14 cellular contexts compared by ENCODE assay signal in the genomic region with DNA sequence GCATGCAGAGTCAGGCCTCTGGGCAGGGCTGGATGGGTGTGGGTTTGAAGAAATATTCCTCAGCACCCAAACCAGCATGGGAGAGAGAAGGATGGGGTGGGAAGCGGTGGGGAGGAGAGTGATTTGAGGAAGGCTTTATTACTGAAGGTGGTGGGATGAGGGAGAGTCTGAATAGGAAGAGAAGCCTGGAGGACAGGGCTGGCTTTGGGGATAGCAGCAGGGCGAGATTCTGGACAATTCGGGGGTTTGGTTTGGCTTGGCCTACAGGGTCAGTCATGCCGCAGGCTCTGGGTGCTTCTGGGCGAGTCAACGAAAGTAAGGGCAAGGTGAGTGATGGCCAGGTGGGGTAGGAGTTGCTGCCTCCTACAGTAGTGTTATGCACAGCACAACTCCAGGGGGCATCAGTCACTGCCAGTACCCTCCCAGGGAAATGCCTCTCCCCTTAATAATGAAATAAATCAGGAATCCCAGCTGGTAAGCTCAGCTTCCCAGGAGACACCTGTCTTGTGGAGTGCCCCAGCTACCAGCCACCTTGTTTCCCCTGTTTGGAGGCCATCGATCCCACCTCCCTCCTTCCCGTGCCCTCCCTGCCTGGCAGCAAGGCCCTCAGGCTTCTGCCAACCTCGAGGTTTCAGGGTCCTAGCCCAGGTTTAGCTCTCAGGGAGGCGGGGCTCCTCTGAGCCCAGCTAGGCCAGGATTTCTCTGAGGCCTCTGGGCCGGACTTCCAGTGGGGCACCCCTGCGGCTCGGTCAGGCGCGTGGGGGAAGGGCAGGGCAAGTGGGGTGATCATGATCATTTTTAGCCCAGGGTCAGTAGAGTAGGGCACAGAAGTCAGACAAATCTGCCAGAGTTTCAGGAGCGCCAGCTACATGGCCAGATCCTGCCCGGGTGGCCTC. TPM values are rescaled to one million over a fixed set of nuclear protein-coding genes. Genes with fewer than 3 reads are reported as not detected.
A peak's percentile ranks its signal among the peaks of the same experiment; 100 is the strongest.
DNase-seq lines count a peak whose midpoint lies in the region; ATAC-seq and TF ChIP-seq lines count a peak whose summit lies in the region.
"Had no signal": no experiment of that assay in that cellular context is flagged by ENCODE, and none has a peak within 500 bp of the region (broad histone marks: within the 10 kb centered on the region; RNA-seq: fewer than 3 reads in every experiment).

No MANE protein-coding gene starts in this region.

- peaks cover 0 to 13% (median 0%) of the 10 kb centered on the region in 9 donors for H3K36me3 ChIP-seq in heart right ventricle
- peaks cover 0 to 9% of the 10 kb centered on the region in 2 donors for H3K36me3 ChIP-seq in neuronal stem cell (replicated peaks in 1 of 2; ENCODE audit: control insufficient read depth in 2 of 2, insufficient read depth in 2 of 2, low read length in 2 of 2)
- H3K36me3 ChIP-seq: adrenal gland, gastroesophageal sphincter, upper lobe of right lung had no signal

- H2BK120ac ChIP-seq in neuronal stem cell (ENCODE audit: low read depth, low read length) = no peak overlapping the region

- peaks cover 1% of the 10 kb centered on the region for H3K36me3 Mint-ChIP-seq in activated CD8-positive, alpha-beta T cell treated with anti-CD3 and anti-CD28 coated beads, Interleukin-2, amount 10 ng/mL, durations not matched to agents 7 days and 5 days (ENCODE audit: low read depth)
- no peaks in the 10 kb centered on the region for H3K36me3 Mint-ChIP-seq in activated CD8-positive, alpha-beta T cell treated with anti-CD3 and anti-CD28 coated beads for 36 hours (ENCODE audit: low read depth)

- H3K4me3 ChIP-seq in LNCaP clone FGC (ENCODE audit: low read depth, low read length) (no peak overlapping the region), heart right ventricle (peak overlapping the region in 8 of 10 donors; percentile 12 to 70 (median 29)), neuronal stem cell (ENCODE audit: low read length in 2 of 2) (peak overlapping the region in 1 of 2 donors; percentile 28)
- H3K4me3 ChIP-seq: upper lobe of right lung had no signal

- H3K9ac ChIP-seq in neuronal stem cell (ENCODE audit: low read depth, low read length, poor library complexity) = no peak overlapping the region
- H3K9ac ChIP-seq: GM23248 had no signal

- no peak overlapping the region for H3K4me2 ChIP-seq in neuronal stem cell (ENCODE audit: insufficient read depth, low read length, poor library complexity, severe bottlenecking)

- no peak overlapping the region for H2BK12ac ChIP-seq in neuronal stem cell (ENCODE audit: low read length)

- H3K27me3 ChIP-seq in heart right ventricle (peaks cover 25 to 100% (median 95%) of the 10 kb centered on the region in 7 donors), neuronal stem cell (ENCODE audit: control insufficient read depth in 3 of 3, insufficient read depth in 3 of 3, low read depth in 1 of 3, low read length in 3 of 3) (peaks cover 82 to 100% (median 99%) of the 10 kb centered on the region in 3 experiments)

- H3K27ac ChIP-seq in heart right ventricle (peak overlapping the region; percentile 70 to 94 (median 89)), neuronal stem cell (replicated peaks; ENCODE audit: low read length) (no peak overlapping the region)
- H3K27ac ChIP-seq: adrenal gland, gastroesophageal sphincter, GM23248, upper lobe of right lung had no signal

- H4K91ac ChIP-seq in neuronal stem cell (ENCODE audit: low read depth, low read length, poor library complexity) = no peak overlapping the region

- peak overlapping the region; percentile 79 for H2AFZ ChIP-seq in neuronal stem cell (ENCODE audit: low read length)

- peak overlapping the region; percentile 79 for H3K18ac ChIP-seq in neuronal stem cell (ENCODE audit: low read length)

- intact Hi-C loops in activated CD8-positive, alpha-beta T cell treated with anti-CD3 and anti-CD28 coated beads for 36 hours (cut with micrococcal nuclease) = loop anchor here (10.0 kb wide), 1 partner anchor 1931 kb away; a partner anchor contains a TSS
- intact Hi-C loops in heart right ventricle (cut with DNase I) = loop anchor here in 2 of 10 donors (1.0 to 10.0 kb wide), 3 partner anchors 43 to 71 kb away; no protein-coding TSS in a partner anchor

- no peak for TF ChIP-seq CTCF in activated CD8-positive, alpha-beta T cell treated with anti-CD3 and anti-CD28 coated beads for 36 hours (IDR thresholded peaks at IDR 0.05)
- TF ChIP-seq CTCF in LNCaP clone FGC (IDR thresholded peaks at IDR 0.05; ENCODE audit: control insufficient read depth, extremely low read depth, insufficient read depth) = 0 out of 2 replicates have a peak, but pooled peaks have one; percentile 2
- TF ChIP-seq CTCF in heart right ventricle (IDR thresholded peaks at IDR 0.05) = peak in 2 of 9 donors; percentile 11 to 14

- POLR2A ChIA-PET in activated CD8-positive, alpha-beta T cell treated with anti-CD3 and anti-CD28 coated beads, Interleukin-2, amount 10 ng/mL, durations not matched to agents 7 days and 5 days (lab: Charles Lee) = no interaction called here
- POLR2A ChIA-PET in activated CD8-positive, alpha-beta T cell treated with anti-CD3 and anti-CD28 coated beads for 36 hours (lab: Charles Lee) = no interaction called here

- H3K4me1 ChIP-seq in heart right ventricle (peaks cover 6 to 68% (median 38%) of the 10 kb centered on the region in 9 donors), neuronal stem cell (ENCODE audit: control insufficient read depth in 2 of 2, insufficient read depth in 1 of 2, low read depth in 1 of 2, low read length in 2 of 2) (peaks cover 7 to 8% of the 10 kb centered on the region in 2 donors)

- no peak overlapping the region for H4K8ac ChIP-seq in neuronal stem cell (ENCODE audit: low read depth, low read length)

- H3K4ac ChIP-seq in neuronal stem cell (ENCODE audit: low read length) = no peak overlapping the region

- 22 to 37% methylated on average over 17 of the region's 17 CpGs for WGBS in heart right ventricle, 2 donors
- WGBS in neuronal stem cell (ENCODE audit: extremely low coverage in 2 of 2, insufficient read length in 2 of 2, insufficient replicate concordance in 1 of 2), 2 donors = no CpG with 5 or more reads among the region's 17 CpGs

- CTCF ChIA-PET in activated CD8-positive, alpha-beta T cell treated with anti-CD3 and anti-CD28 coated beads, Interleukin-2, amount 10 ng/mL, durations not matched to agents 7 days and 5 days (lab: Charles Lee) = interaction anchor here (1.0 kb wide), 1 partner anchor 9 kb away, joined by 3 read pairs; no protein-coding TSS in a partner anchor
- CTCF ChIA-PET in activated CD8-positive, alpha-beta T cell treated with anti-CD3 and anti-CD28 coated beads for 36 hours (lab: Charles Lee) = interaction anchor here (0.9 to 1.4 kb wide), 4 partner anchors 8 to 96 kb away, joined by 3 read pairs; no protein-coding TSS in a partner anchor

- H3K27me3 Mint-ChIP-seq in activated CD8-positive, alpha-beta T cell treated with anti-CD3 and anti-CD28 coated beads, Interleukin-2, amount 10 ng/mL, durations not matched to agents 7 days and 5 days (ENCODE audit: low read depth) = peaks cover 88% of the 10 kb centered on the region
- peaks cover 91% of the 10 kb centered on the region for H3K27me3 Mint-ChIP-seq in activated CD8-positive, alpha-beta T cell treated with anti-CD3 and anti-CD28 coated beads for 36 hours

- peak overlapping the region; percentile 59 for H2BK15ac ChIP-seq in neuronal stem cell (ENCODE audit: low read length)

- H3K14ac ChIP-seq in neuronal stem cell (ENCODE audit: low read length) = no peak overlapping the region

- H3K9me3 Mint-ChIP-seq in activated CD8-positive, alpha-beta T cell treated with anti-CD3 and anti-CD28 coated beads, Interleukin-2, amount 10 ng/mL, durations not matched to agents 7 days and 5 days (ENCODE audit: insufficient read depth) = no peaks in the 10 kb centered on the region
- H3K9me3 Mint-ChIP-seq in activated CD8-positive, alpha-beta T cell treated with anti-CD3 and anti-CD28 coated beads for 36 hours = no peaks in the 10 kb centered on the region

- DNase-seq in activated CD8-positive, alpha-beta T cell treated with anti-CD3 and anti-CD28 coated beads, Interleukin-2, amount 10 ng/mL, durations not matched to agents 7 days and 5 days = no peak
- no peak for DNase-seq in activated CD8-positive, alpha-beta T cell treated with anti-CD3 and anti-CD28 coated beads for 36 hours
- DNase-seq in LNCaP clone FGC (ENCODE audit: low read depth) (no peak), heart right ventricle (peak in 1 of 2 donors; percentile 37), neuronal stem cell (ENCODE audit: low spot score) (no peak), NOMO-1 treated with dmso at 0.1 percent for 144 hours (lab: John Stamatoyannopoulos, UW; ENCODE audit: unreplicated experiment) (no peak), germinal center (ENCODE audit: low spot score) (no peak)
- DNase-seq: upper lobe of right lung had no signal

- no peak overlapping the region for H2BK5ac ChIP-seq in neuronal stem cell (ENCODE audit: low read length)

- no peaks in the 10 kb centered on the region for H3K79me1 ChIP-seq in neuronal stem cell (ENCODE audit: low read depth, low read length)

- ATAC-seq in activated CD8-positive, alpha-beta T cell treated with anti-CD3 and anti-CD28 coated beads, Interleukin-2, amount 10 ng/mL, durations not matched to agents 7 days and 5 days = no peak
- ATAC-seq in activated CD8-positive, alpha-beta T cell treated with anti-CD3 and anti-CD28 coated beads for 36 hours = no peak
- ATAC-seq in heart right ventricle (peak in 5 of 8 donors; percentile 31 to 49 (median 38)), GM21381 (IDR thresholded peaks at IDR 0.05; ENCODE audit: unreplicated experiment) (no peak)
- ATAC-seq: gastroesophageal sphincter had no signal

- H3K4me1 Mint-ChIP-seq in activated CD8-positive, alpha-beta T cell treated with anti-CD3 and anti-CD28 coated beads, Interleukin-2, amount 10 ng/mL, durations not matched to agents 7 days and 5 days (ENCODE audit: low read depth) = peaks cover 29% of the 10 kb centered on the region
- peaks cover 34% of the 10 kb centered on the region for H3K4me1 Mint-ChIP-seq in activated CD8-positive, alpha-beta T cell treated with anti-CD3 and anti-CD28 coated beads for 36 hours (ENCODE audit: low read depth)

- H3K27ac Mint-ChIP-seq in activated CD8-positive, alpha-beta T cell treated with anti-CD3 and anti-CD28 coated beads, Interleukin-2, amount 10 ng/mL, durations not matched to agents 7 days and 5 days = peak overlapping the region; percentile 30
- H3K27ac Mint-ChIP-seq in activated CD8-positive, alpha-beta T cell treated with anti-CD3 and anti-CD28 coated beads for 36 hours = no peak overlapping the region

- H3K9me3 ChIP-seq in heart right ventricle = no peaks in the 10 kb centered on the region
- no peaks in the 10 kb centered on the region for H3K9me3 ChIP-seq in neuronal stem cell (replicated peaks in 1 of 2; ENCODE audit: control insufficient read depth in 2 of 2, insufficient read depth in 1 of 2, low read depth in 1 of 2, low read length in 2 of 2)
- H3K9me3 ChIP-seq: adrenal gland, gastroesophageal sphincter, upper lobe of right lung had no signal

- peak overlapping the region; percentile 82 for H3K23ac ChIP-seq in neuronal stem cell (ENCODE audit: low read depth, low read length, poor library complexity)

- H2AK5ac ChIP-seq in neuronal stem cell (ENCODE audit: low read depth, low read length) = peak overlapping the region; percentile 82

- no peak overlapping the region for H3K4me3 Mint-ChIP-seq in activated CD8-positive, alpha-beta T cell treated with anti-CD3 and anti-CD28 coated beads, Interleukin-2, amount 10 ng/mL, durations not matched to agents 7 days and 5 days
- H3K4me3 Mint-ChIP-seq in activated CD8-positive, alpha-beta T cell treated with anti-CD3 and anti-CD28 coated beads for 36 hours = no peak overlapping the region

RNA-seq across cellular contexts. Expression of a gene that starts 0.7 kb away (rescaled TPM):
- total RNA-seq in activated CD8-positive, alpha-beta T cell treated with anti-CD3 and anti-CD28 coated beads, Interleukin-2, amount 10 ng/mL, durations not matched to agents 7 days and 5 days = not detected
- under 1 TPM in 1 of 2 experiments, not detected in 1; 0.36 TPM for total RNA-seq in activated CD8-positive, alpha-beta T cell treated with anti-CD3 and anti-CD28 coated beads for 36 hours
- 100 to 1,000 TPM; 137 to 295 (median 192) TPM for total RNA-seq in heart right ventricle
- 100 to 1,000 TPM in 1 of 2 donors, 10 to 100 TPM in 1; 69.1 to 274 TPM for polyA plus RNA-seq in heart right ventricle
- 0.13 TPM for polyA plus RNA-seq in neuronal stem cell (2013, experiment 1 of 2)
- polyA plus RNA-seq in neuronal stem cell (2013, experiment 2 of 2) = 0.08 TPM
- total RNA-seq: adrenal gland, gastroesophageal sphincter, GM23248, SK-MEL-5, upper lobe of right lung had no signal
- polyA plus RNA-seq: GM23248, keratinocyte had no signal

Comparison
In these comparisons a context has a peak if more than half of its experiments do, and no peak if none do; other contexts are left out.
1. ATAC-seq: peak in heart right ventricle (5 of 8); none in activated CD8-positive, alpha-beta T cell treated with anti-CD3 and anti-CD28 coated beads, Interleukin-2, amount 10 ng/mL, durations not matched to agents 7 days and 5 days (single experiment), activated CD8-positive, alpha-beta T cell treated with anti-CD3 and anti-CD28 coated beads for 36 hours (single experiment) and GM21381 (single experiment).
2. RNA of a gene that starts 0.7 kb away (total RNA-seq): 137 to 295 TPM in heart right ventricle; 0.36 TPM in activated CD8-positive, alpha-beta T cell treated with anti-CD3 and anti-CD28 coated beads for 36 hours and not detected in activated CD8-positive, alpha-beta T cell treated with anti-CD3 and anti-CD28 coated beads, Interleukin-2, amount 10 ng/mL, durations not matched to agents 7 days and 5 days; every median in the first group is over 100 times any median in the second.